8 cellular contexts compared by ENCODE assay signal in genomic region chr19:19866599-19867248, GRCh38. TPM values are rescaled to one million over a fixed set of nuclear protein-coding genes. Genes with fewer than 3 reads are reported as not detected.
DNase-seq lines count a peak whose midpoint lies in the region; ATAC-seq, FAIRE-seq and TF ChIP-seq lines count a peak whose summit lies in the region.

No MANE protein-coding gene starts in this region.

- 3 to 6% (median 3%) methylated on average over 23 of the region's 23 CpGs for WGBS in psoas muscle, 3 donors

- peak overlapping the region; percentile 95 for H3K27ac ChIP-seq in psoas muscle

- intact Hi-C loops in left cardiac atrium (cut with DNase I) = no loop called here
- intact Hi-C loops in psoas muscle (cut with DNase I) = loop anchor here (2.0 to 5.0 kb wide), 2 partner anchors 36 to 46 kb away; partner anchors contain the start of genes ZNF93 (in 2 of the 2) and ZNF506 (in 1 of the 2)

- H3K27me3 ChIP-seq in psoas muscle (ENCODE audit: insufficient read depth in 3 of 3, low read length in 2 of 3) = no peaks in the 10 kb centered on the region

- peaks cover 42% of the 10 kb centered on the region for H3K4me1 ChIP-seq in psoas muscle

- H3K9me3 ChIP-seq in psoas muscle = peaks cover 10% of the 10 kb centered on the region

- ATAC-seq in left cardiac atrium = peak in 1 of 2 donors; percentile 2
- no peak for ATAC-seq in psoas muscle
- no peak for ATAC-seq in HG03442 (IDR thresholded peaks at IDR 0.05; ENCODE audit: unreplicated experiment)

- TF ChIP-seq POLR2A in GM12891 (IDR thresholded peaks at IDR 0.05; ENCODE audit: low read depth, low read length) = peak; percentile 33; the same call in 1 of the 2 replicates

- TF ChIP-seq CTCF in psoas muscle (IDR thresholded peaks at IDR 0.05) = no peak

- peak overlapping the region; percentile 92 for H3K4me3 ChIP-seq in psoas muscle

- DNase-seq in GM12891 (ENCODE audit: insufficient read length, low spot score) (peak; percentile 13), OCI-M1 (lab: John Stamatoyannopoulos, UW) (peak; percentile 84), left cardiac atrium (peak; percentile 45), psoas muscle (peak in 1 of 2 donors; percentile 51), cortex of kidney (lab: John Stamatoyannopoulos, UW) (no peak), OCI-M2 (lab: John Stamatoyannopoulos, UW; ENCODE audit: unreplicated experiment) (no peak)
- peak; percentile 76 for DNase-seq in activated effector memory CD4-positive, alpha-beta T cell treated with anti-CD3 and anti-CD28 coated beads, Interleukin-2, amount 50 U/mL, for 16 hours

- FAIRE-seq in GM12891 (lab: Jason Lieb, UNC) = peak; percentile 74

- H3K36me3 ChIP-seq in psoas muscle (ENCODE audit: insufficient read depth in 1 of 2, low read depth in 1 of 2) = no peaks in the 10 kb centered on the region

TF ChIP-seq in GM12891, 5 proteins besides CTCF, POLR2A, EP300 and RAD21:
- no peak for TF ChIP-seq TAF1 (IDR thresholded peaks at IDR 0.05; ENCODE audit: low read depth, low read length)
- no peak for TF ChIP-seq SPI1 (IDR thresholded peaks at IDR 0.05; ENCODE audit: low read depth, low read length)
- TF ChIP-seq POU2F2 (IDR thresholded peaks at IDR 0.05; ENCODE audit: low read depth, low read length) = no peak; the same call in 1 of the 2 replicates

RNA-seq across cellular contexts. Expression of gene ZNF253, which starts 1.0 kb away (rescaled TPM):
- polyA plus RNA-seq in GM12891 (2012; ENCODE audit: low read depth, missing spikeins) = 3.3 TPM
- total RNA-seq in left cardiac atrium (1 to 10 TPM; 6.3 to 8.2 TPM), psoas muscle (10 to 100 TPM in 1 of 4 donors, 1 to 10 TPM in 3; 4.5 to 10.9 (median 6.5) TPM)
- 10 to 100 TPM in 1 of 3 donors, 1 to 10 TPM in 2; 1.5 to 13.5 (median 4.2) TPM for polyA plus RNA-seq in psoas muscle

RNA-seq across cellular contexts. Expression of gene ZNF93, which starts 34.0 kb away (rescaled TPM):
- 8.4 TPM for polyA plus RNA-seq in GM12891 (2012; ENCODE audit: low read depth, missing spikeins)
- total RNA-seq in left cardiac atrium (1 to 10 TPM; 2.7 to 3.4 TPM), psoas muscle (1 to 10 TPM in 3 of 4 donors, under 1 TPM in 1; 0.69 to 2.3 (median 1.8) TPM)
- polyA plus RNA-seq in psoas muscle = 1 to 10 TPM in 1 of 3 donors, under 1 TPM in 2; 0.69 to 2.1 (median 0.94) TPM

RNA-seq across cellular contexts. Expression of gene ZNF506, which starts 45.2 kb away (rescaled TPM):
- 7.6 TPM for polyA plus RNA-seq in GM12891 (2012; ENCODE audit: low read depth, missing spikeins)
- total RNA-seq in left cardiac atrium = 10 to 100 TPM; 12.5 to 12.8 TPM
- total RNA-seq in psoas muscle = 10 to 100 TPM in 1 of 4 donors, 1 to 10 TPM in 3; 6.8 to 12.5 (median 8.7) TPM
- 1 to 10 TPM; 2.4 to 8.7 (median 2.7) TPM for polyA plus RNA-seq in psoas muscle

Comparison
In these comparisons a context has a peak if more than half of its experiments do, and no peak if none do; other contexts are left out.
1. DNase-seq: peak in GM12891 (single experiment), OCI-M1 (single experiment), activated effector memory CD4-positive, alpha-beta T cell treated with anti-CD3 and anti-CD28 coated beads, Interleukin-2, amount 50 U/mL, for 16 hours (single experiment) and left cardiac atrium (single experiment); none in cortex of kidney (single experiment) and OCI-M2 (single experiment).
2. intact Hi-C loops: an anchor here in psoas muscle (2.0 to 5.0 kb wide); none called in left cardiac atrium.